Comparison of ENCODE assay signal across 23 cellular contexts in genomic region chr19:29835447-29835846, GRCh38. TPM values are rescaled to one million over a fixed set of nuclear protein-coding genes. Genes with fewer than 3 reads are reported as not detected.
DNase-seq lines count a peak whose midpoint lies in the region; ATAC-seq and TF ChIP-seq lines count a peak whose summit lies in the region.
"Had no signal": no experiment of that assay in that cellular context is flagged by ENCODE, and none has a peak within 500 bp of the region (broad histone marks: within the 10 kb centered on the region; RNA-seq: fewer than 3 reads in every experiment).

No MANE protein-coding gene starts in this region.

- no peaks in the 10 kb centered on the region for H3K27me3 Mint-ChIP-seq in activated CD4-positive, alpha-beta T cell treated with anti-CD3 and anti-CD28 coated beads for 36 hours
- H3K27me3 Mint-ChIP-seq in CD4-positive, CD25-positive, alpha-beta regulatory T cell, result peaks cover 2% of the 10 kb centered on the region
- no peaks in the 10 kb centered on the region for H3K27me3 Mint-ChIP-seq in activated T-helper 17 cell treated with anti-CD3 and anti-CD28 coated beads, Interleukin-2, amount 50 U/mL, for 72 hours
- peaks cover 10 to 16% of the 10 kb centered on the region in 2 donors for H3K27me3 Mint-ChIP-seq in effector memory CD8-positive, alpha-beta T cell

- H3K4me1 ChIP-seq in CD4-positive, CD25-positive, alpha-beta regulatory T cell (ENCODE audit: control insufficient read depth, insufficient read depth, low read length, poor library complexity, severe bottlenecking), result peaks cover 47% of the 10 kb centered on the region
- H3K4me1 ChIP-seq in OCI-LY3 (ENCODE audit: low read length) (peaks cover 37% of the 10 kb centered on the region), breast epithelium (no peaks in the 10 kb centered on the region)
- H3K4me1 ChIP-seq: Peyer's patch had no signal

- no peak overlapping the region for H3K4me3 ChIP-seq in CD4-positive, CD25-positive, alpha-beta regulatory T cell (ENCODE audit: low read depth, low read length)
- H3K4me3 ChIP-seq in OCI-LY3 (ENCODE audit: low read length), result no peak overlapping the region
- no peak overlapping the region for H3K4me3 ChIP-seq in breast epithelium
- H3K4me3 ChIP-seq: GM12878, GM23248, Peyer's patch had no signal

- H2AFZ ChIP-seq in OCI-LY3 (ENCODE audit: low read depth, low read length), result no peak overlapping the region
- H2AFZ ChIP-seq: GM23248 had no signal

- TF ChIP-seq CTCF in OCI-LY3 (IDR thresholded peaks at IDR 0.05; ENCODE audit: low read depth, low read length), result no peak
- no peak for TF ChIP-seq CTCF in breast epithelium (IDR thresholded peaks at IDR 0.05)

- intact Hi-C loops in activated CD4-positive, alpha-beta T cell treated with anti-CD3 and anti-CD28 coated beads for 36 hours (cut with DNase I, micrococcal nuclease), result loop anchor here (5.0 kb wide), 2 partner anchors 163 to 248 kb away; no protein-coding TSS in a partner anchor
- intact Hi-C loops in breast epithelium (cut with DNase I; ENCODE audit: low total_unique reads), result no loop called here

- peaks cover 68% of the 10 kb centered on the region for H3K4me1 Mint-ChIP-seq in activated CD4-positive, alpha-beta T cell treated with anti-CD3 and anti-CD28 coated beads for 36 hours
- H3K4me1 Mint-ChIP-seq in CD4-positive, CD25-positive, alpha-beta regulatory T cell, result peaks cover 17 to 81% (median 41%) of the 10 kb centered on the region in 4 donors
- H3K4me1 Mint-ChIP-seq in activated T-helper 17 cell treated with anti-CD3 and anti-CD28 coated beads, Interleukin-2, amount 50 U/mL, for 72 hours, result peaks cover 29% of the 10 kb centered on the region
- peaks cover 24 to 26% of the 10 kb centered on the region in 2 donors for H3K4me1 Mint-ChIP-seq in effector memory CD8-positive, alpha-beta T cell (ENCODE audit: low read depth in 2 of 2)

- no peak for TF ChIP-seq POLR2A in breast epithelium (IDR thresholded peaks at IDR 0.05)

- H3K9me3 ChIP-seq in CD4-positive, CD25-positive, alpha-beta regulatory T cell (ENCODE audit: control insufficient read depth in 2 of 2, low read length in 2 of 2), result no peaks in the 10 kb centered on the region
- H3K9me3 ChIP-seq in OCI-LY3 (ENCODE audit: insufficient read depth, low read length), result no peaks in the 10 kb centered on the region
- H3K9me3 ChIP-seq in breast epithelium, result no peaks in the 10 kb centered on the region
- H3K9me3 ChIP-seq: Peyer's patch had no signal

- no peaks in the 10 kb centered on the region for H3K27me3 ChIP-seq in CD4-positive, CD25-positive, alpha-beta regulatory T cell (ENCODE audit: control insufficient read depth, insufficient read depth, low read length)
- H3K27me3 ChIP-seq in OCI-LY3 (ENCODE audit: low read depth, low read length) (peaks cover 54% of the 10 kb centered on the region), breast epithelium (peaks cover 0 to 20% of the 10 kb centered on the region in 2 donors)
- H3K27me3 ChIP-seq: Peyer's patch had no signal

- H3K79me2 ChIP-seq in OCI-LY3 (ENCODE audit: low read length), result no peaks in the 10 kb centered on the region

- POLR2A ChIA-PET in activated CD4-positive, alpha-beta T cell treated with anti-CD3 and anti-CD28 coated beads for 36 hours (lab: Charles Lee), result no interaction called here

- no peak overlapping the region for H3K27ac ChIP-seq in CD4-positive, CD25-positive, alpha-beta regulatory T cell (ENCODE audit: insufficient read depth, low read length, poor library complexity, severe bottlenecking)
- no peak overlapping the region for H3K27ac ChIP-seq in OCI-LY3 (ENCODE audit: low read length)
- no peak overlapping the region for H3K27ac ChIP-seq in breast epithelium
- H3K27ac ChIP-seq: GM23248, KMS-11, Peyer's patch had no signal

- H4K20me1 ChIP-seq in OCI-LY3 (ENCODE audit: insufficient read depth, low read length), result no peaks in the 10 kb centered on the region

- peaks cover 2% of the 10 kb centered on the region for H3K9me3 Mint-ChIP-seq in activated CD4-positive, alpha-beta T cell treated with anti-CD3 and anti-CD28 coated beads for 36 hours (ENCODE audit: low read depth)
- H3K9me3 Mint-ChIP-seq in CD4-positive, CD25-positive, alpha-beta regulatory T cell, result no peaks in the 10 kb centered on the region
- no peaks in the 10 kb centered on the region for H3K9me3 Mint-ChIP-seq in activated T-helper 17 cell treated with anti-CD3 and anti-CD28 coated beads, Interleukin-2, amount 50 U/mL, for 72 hours
- H3K9me3 Mint-ChIP-seq in effector memory CD8-positive, alpha-beta T cell, result no peaks in the 10 kb centered on the region
- H3K9me3 Mint-ChIP-seq: CD14-positive monocyte, H9 had no signal

- no peak overlapping the region for H3K4me3 Mint-ChIP-seq in activated CD4-positive, alpha-beta T cell treated with anti-CD3 and anti-CD28 coated beads for 36 hours
- H3K4me3 Mint-ChIP-seq in CD4-positive, CD25-positive, alpha-beta regulatory T cell, result peak overlapping the region in 1 of 4 donors; percentile 63
- no peak overlapping the region for H3K4me3 Mint-ChIP-seq in activated T-helper 17 cell treated with anti-CD3 and anti-CD28 coated beads, Interleukin-2, amount 50 U/mL, for 72 hours
- no peak overlapping the region for H3K4me3 Mint-ChIP-seq in effector memory CD8-positive, alpha-beta T cell
- H3K4me3 Mint-ChIP-seq: B cell, H9 had no signal

- no peaks in the 10 kb centered on the region for H3K36me3 ChIP-seq in CD4-positive, CD25-positive, alpha-beta regulatory T cell (ENCODE audit: control insufficient read depth, insufficient read depth, low read length)
- H3K36me3 ChIP-seq in OCI-LY3 (replicated peaks; ENCODE audit: low read depth, low read length) (no peaks in the 10 kb centered on the region), breast epithelium (no peaks in the 10 kb centered on the region)
- H3K36me3 ChIP-seq: Peyer's patch had no signal

- H3K9ac ChIP-seq in OCI-LY3 (ENCODE audit: low read length), result no peak overlapping the region
- H3K9ac ChIP-seq: GM23248, KMS-11 had no signal

- DNase-seq in activated CD4-positive, alpha-beta T cell treated with anti-CD3 and anti-CD28 coated beads for 36 hours, result no peak
- no peak for DNase-seq in activated CD4-positive, alpha-beta T cell treated with anti-CD3 and anti-CD28 coated beads for 1 hour
- DNase-seq in CD4-positive, CD25-positive, alpha-beta regulatory T cell, result no peak
- no peak for DNase-seq in breast epithelium (ENCODE audit: low spot score in 2 of 2)
- no peak for DNase-seq in effector memory CD8-positive, alpha-beta T cell
- DNase-seq: COR-L47, DMS79 treated with DMSO at 0.1 percent for 48 hours, GM23248, H9, NCI-H1092 treated with DMSO at 0.1 percent for 48 hours, NCI-H1436 treated with DMSO at 0.1 percent for 48 hours, NCI-H1930, NCI-H2227 treated with DMSO at 0.1 percent for 48 hours, NCI-H510A, NCI-H748 treated with DMSO at 0.1 percent for 48 hours, Peyer's patch had no signal

- H3K4me2 ChIP-seq in OCI-LY3 (ENCODE audit: low read length), result 0 out of 2 replicates have a peak overlapping the region, but pooled peaks have one; percentile 10
- H3K4me2 ChIP-seq: KMS-11 had no signal

- peaks cover 2% of the 10 kb centered on the region for H3K36me3 Mint-ChIP-seq in activated CD4-positive, alpha-beta T cell treated with anti-CD3 and anti-CD28 coated beads for 36 hours (ENCODE audit: low read depth)
- H3K36me3 Mint-ChIP-seq in CD4-positive, CD25-positive, alpha-beta regulatory T cell, result peaks cover 6% of the 10 kb centered on the region
- H3K36me3 Mint-ChIP-seq in activated T-helper 17 cell treated with anti-CD3 and anti-CD28 coated beads, Interleukin-2, amount 50 U/mL, for 72 hours (ENCODE audit: low read depth), result peaks cover 8% of the 10 kb centered on the region
- H3K36me3 Mint-ChIP-seq in effector memory CD8-positive, alpha-beta T cell (ENCODE audit: insufficient read depth), result peaks cover 2% of the 10 kb centered on the region
- H3K36me3 Mint-ChIP-seq: CD14-positive monocyte had no signal

- H3K27ac Mint-ChIP-seq in activated CD4-positive, alpha-beta T cell treated with anti-CD3 and anti-CD28 coated beads for 36 hours, result peak overlapping the region; percentile 32
- H3K27ac Mint-ChIP-seq in CD4-positive, CD25-positive, alpha-beta regulatory T cell, result peak overlapping the region in 2 of 3 donors; percentile 71 to 72
- peak overlapping the region; percentile 4 for H3K27ac Mint-ChIP-seq in activated T-helper 17 cell treated with anti-CD3 and anti-CD28 coated beads, Interleukin-2, amount 50 U/mL, for 72 hours
- H3K27ac Mint-ChIP-seq in effector memory CD8-positive, alpha-beta T cell, result no peak overlapping the region
- H3K27ac Mint-ChIP-seq: B cell, CD14-positive monocyte, H9 had no signal

- CTCF ChIA-PET in activated CD4-positive, alpha-beta T cell treated with anti-CD3 and anti-CD28 coated beads for 36 hours (lab: Charles Lee), result interaction anchor here (1.0 kb wide), 1 partner anchor 23 kb away, joined by 3 read pairs; no protein-coding TSS in a partner anchor

- ATAC-seq in activated CD4-positive, alpha-beta T cell treated with anti-CD3 and anti-CD28 coated beads for 36 hours, result no peak
- no peak for ATAC-seq in CD4-positive, CD25-positive, alpha-beta regulatory T cell (ENCODE audit: low read depth in 2 of 2)
- ATAC-seq in activated T-helper 17 cell treated with anti-CD3 and anti-CD28 coated beads, Interleukin-2, amount 50 U/mL, for 72 hours (replicated peaks), result no peak
- no peak for ATAC-seq in HG03196 (IDR thresholded peaks at IDR 0.05; ENCODE audit: unreplicated experiment)
- no peak for ATAC-seq in effector memory CD8-positive, alpha-beta T cell (replicated peaks)
- ATAC-seq: GM12878 had no signal

RNA-seq across cellular contexts. Expression of gene CCNE1, which starts 23.7 kb away (rescaled TPM):
- total RNA-seq in activated CD4-positive, alpha-beta T cell treated with anti-CD3 and anti-CD28 coated beads for 36 hours, result 10 to 100 TPM; 29.4 to 30.4 TPM
- total RNA-seq in CD4-positive, CD25-positive, alpha-beta regulatory T cell, result 18.5 TPM
- 1 to 10 TPM in 3 of 4 donors, under 1 TPM in 1; 0.88 to 4.7 (median 2.7) TPM for polyA plus RNA-seq in CD4-positive, CD25-positive, alpha-beta regulatory T cell
- total RNA-seq in activated T-helper 17 cell treated with anti-CD3 and anti-CD28 coated beads, Interleukin-2, amount 50 U/mL, for 72 hours, result 10 to 100 TPM; 20.1 to 31.5 TPM
- total RNA-seq in breast epithelium, result 1 to 10 TPM in 2 of 3 donors, under 1 TPM in 1; 0.33 to 2.1 (median 1.5) TPM
- polyA plus RNA-seq: CD14-positive monocyte had no signal

Comparison
In these comparisons a context has a peak if more than half of its experiments do, and no peak if none do; other contexts are left out.
1. H3K27ac Mint-ChIP-seq: peak in activated CD4-positive, alpha-beta T cell treated with anti-CD3 and anti-CD28 coated beads for 36 hours (single experiment), CD4-positive, CD25-positive, alpha-beta regulatory T cell (2 of 3) and activated T-helper 17 cell treated with anti-CD3 and anti-CD28 coated beads, Interleukin-2, amount 50 U/mL, for 72 hours (single experiment); none in effector memory CD8-positive, alpha-beta T cell (0 of 2).